In the genomic region with DNA sequence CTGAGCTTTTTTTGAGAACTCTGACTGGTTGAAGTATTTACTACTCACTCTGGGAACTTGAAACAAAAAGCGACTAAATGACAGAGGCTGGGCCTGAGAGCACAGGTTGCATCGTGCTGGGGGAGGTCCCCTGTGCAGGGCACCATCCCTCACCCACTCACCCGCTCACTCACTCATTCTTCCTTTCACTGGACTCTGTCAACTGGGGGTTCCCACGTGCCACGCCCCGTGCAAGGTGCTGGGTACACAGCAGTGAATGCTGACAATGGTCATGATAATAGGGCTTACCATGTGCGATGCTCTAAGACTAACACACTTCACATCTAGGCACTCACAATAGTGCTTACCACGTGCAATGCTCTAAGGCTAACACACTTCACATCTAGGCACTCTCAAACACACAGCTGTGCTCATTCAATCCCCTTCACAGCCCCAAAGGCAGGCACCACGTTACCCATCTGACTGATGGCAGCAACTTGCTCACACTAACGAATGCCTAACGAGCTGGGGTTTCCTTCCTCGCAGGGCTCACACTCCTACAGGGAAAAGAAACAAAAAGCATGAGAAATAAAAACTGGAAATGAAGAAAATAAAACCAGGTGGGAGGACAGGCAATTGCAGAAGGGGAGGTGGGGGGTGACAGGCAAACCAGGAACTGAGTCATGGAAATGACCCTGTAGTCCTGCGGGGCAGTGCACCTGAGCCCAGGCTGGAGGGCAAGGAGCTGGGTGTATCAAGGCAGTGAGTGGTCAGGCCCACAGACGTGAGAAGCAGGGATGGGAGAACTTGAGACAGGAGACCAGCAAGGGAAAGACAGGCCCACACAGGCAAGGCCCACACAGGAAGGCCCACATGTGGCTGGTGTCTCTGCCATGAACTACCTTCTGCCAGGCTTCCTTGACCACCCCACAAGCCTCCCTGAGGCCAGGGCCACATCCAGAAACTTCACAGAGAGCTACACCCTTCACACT, we compare ENCODE assay signal across 16 cellular contexts.
DNase-seq lines count a peak whose midpoint lies in the region; ATAC-seq lines count a peak whose summit lies in the region.
"Had no signal": no experiment of that assay in that cellular context is flagged by ENCODE, and none has a peak within 500 bp of the region (broad histone marks: within the 10 kb centered on the region; RNA-seq: fewer than 3 reads in every experiment).

No MANE protein-coding gene starts in this region.

- no peak for ATAC-seq in central memory CD8-positive, alpha-beta T cell (replicated peaks; ENCODE audit: extremely low read depth, poor library complexity, severe bottlenecking)
- ATAC-seq: GM23338 had no signal

- WGBS in neuronal stem cell (ENCODE audit: extremely low coverage in 2 of 2, insufficient read length in 2 of 2, insufficient replicate concordance in 1 of 2), 2 donors, result no CpG with 5 or more reads among the region's 14 CpGs

- no peaks in the 10 kb centered on the region for H3K36me3 Mint-ChIP-seq in central memory CD8-positive, alpha-beta T cell (ENCODE audit: insufficient read depth)
- H3K36me3 Mint-ChIP-seq: naive B cell had no signal

- no peak overlapping the region for H3K4me3 Mint-ChIP-seq in central memory CD8-positive, alpha-beta T cell
- H3K4me3 Mint-ChIP-seq: B cell; GM23338; naive B cell; T-helper 1 cell treated with Interleukin-12 subunit alpha and Interleukin-12 subunit beta and Interleukin-4 antibody, amounts not matched to agents 30 μg/mL and 1 μg/mL, for 36 hours had no signal

- no peak overlapping the region for H2BK12ac ChIP-seq in neuronal stem cell (ENCODE audit: low read length)

- H2BK120ac ChIP-seq in neuronal stem cell (ENCODE audit: low read depth, low read length), result peak overlapping the region; percentile 72

- no peaks in the 10 kb centered on the region for H3K36me3 ChIP-seq in neuronal stem cell (replicated peaks in 1 of 2; ENCODE audit: control insufficient read depth in 2 of 2, insufficient read depth in 2 of 2, low read length in 2 of 2)

- H3K27me3 ChIP-seq in neuronal stem cell (ENCODE audit: control insufficient read depth in 3 of 3, insufficient read depth in 3 of 3, low read depth in 1 of 3, low read length in 3 of 3), result peaks cover 0 to 46% (median 0%) of the 10 kb centered on the region in 3 experiments

- no peak overlapping the region for H3K4me2 ChIP-seq in neuronal stem cell (ENCODE audit: insufficient read depth, low read length, poor library complexity, severe bottlenecking)
- H3K4me2 ChIP-seq: GM23338 had no signal

- peaks cover 0 to 1% of the 10 kb centered on the region in 2 donors for H3K9me3 ChIP-seq in neuronal stem cell (replicated peaks in 1 of 2; ENCODE audit: control insufficient read depth in 2 of 2, insufficient read depth in 1 of 2, low read depth in 1 of 2, low read length in 2 of 2)

- H2AFZ ChIP-seq in neuronal stem cell (ENCODE audit: low read length), result no peak overlapping the region
- H2AFZ ChIP-seq: GM23338 had no signal

- no peak overlapping the region for H3K4ac ChIP-seq in neuronal stem cell (ENCODE audit: low read length)

- H2AK5ac ChIP-seq in neuronal stem cell (ENCODE audit: low read depth, low read length), result peak overlapping the region; percentile 19

- no peaks in the 10 kb centered on the region for H3K79me1 ChIP-seq in neuronal stem cell (ENCODE audit: low read depth, low read length)

- H3K27ac Mint-ChIP-seq in central memory CD8-positive, alpha-beta T cell (ENCODE audit: low read depth), result no peak overlapping the region
- H3K27ac Mint-ChIP-seq: B cell; GM23338; T-helper 1 cell treated with Interleukin-12 subunit alpha and Interleukin-12 subunit beta and Interleukin-4 antibody, amounts not matched to agents 30 μg/mL and 1 μg/mL, for 36 hours had no signal

- peaks cover 0 to 8% of the 10 kb centered on the region in 2 donors for H3K4me1 ChIP-seq in neuronal stem cell (ENCODE audit: control insufficient read depth in 2 of 2, insufficient read depth in 1 of 2, low read depth in 1 of 2, low read length in 2 of 2)

- H4K91ac ChIP-seq in neuronal stem cell (ENCODE audit: low read depth, low read length, poor library complexity), result no peak overlapping the region

- H3K27ac ChIP-seq in neuronal stem cell (replicated peaks; ENCODE audit: low read length), result no peak overlapping the region

- H3K9me3 Mint-ChIP-seq in central memory CD8-positive, alpha-beta T cell, result no peaks in the 10 kb centered on the region
- H3K9me3 Mint-ChIP-seq: GM23338; naive B cell; T-helper 1 cell treated with Interleukin-12 subunit alpha and Interleukin-12 subunit beta and Interleukin-4 antibody, amounts not matched to agents 30 μg/mL and 1 μg/mL, for 36 hours had no signal

- peaks cover 68% of the 10 kb centered on the region for H3K27me3 Mint-ChIP-seq in central memory CD8-positive, alpha-beta T cell

- no peak overlapping the region for H2BK5ac ChIP-seq in neuronal stem cell (ENCODE audit: low read length)

- no peak overlapping the region for H3K23ac ChIP-seq in neuronal stem cell (ENCODE audit: low read depth, low read length, poor library complexity)

- no peak overlapping the region for H2BK15ac ChIP-seq in neuronal stem cell (ENCODE audit: low read length)

- H3K4me3 ChIP-seq in neuronal stem cell (ENCODE audit: low read length in 2 of 2), result peak overlapping the region in 1 of 2 donors; percentile 21
- H3K4me3 ChIP-seq: GM23338 had no signal

- H3K18ac ChIP-seq in neuronal stem cell (ENCODE audit: low read length), result peak overlapping the region; percentile 65

- peak; percentile 40 for DNase-seq in stimulated activated CD4-positive, alpha-beta T cell treated with anti-CD3 and anti-CD28 coated beads, Interleukin-1b, Interleukin-23, amount 100 ng/mL, for 48 hours
- no peak for DNase-seq in stimulated activated CD4-positive, alpha-beta T cell treated with anti-CD3 and anti-CD28 coated beads, Interleukin-2, amount 100 ng/mL, for 48 hours
- peak; percentile 7 to 9 for DNase-seq in central memory CD8-positive, alpha-beta T cell (ENCODE audit: low spot score in 2 of 2)
- no peak for DNase-seq in neuronal stem cell (ENCODE audit: low spot score)
- no peak for DNase-seq in retina
- no peak for DNase-seq in NK-92 treated with Interleukin-12 subunit alpha and Interleukin-12 subunit beta, amount 100 ng/mL, for 24 hours (lab: John Stamatoyannopoulos, UW)
- no peak for DNase-seq in dermis blood vessel endothelial cell
- DNase-seq: activated CD4-positive, CD25-positive, alpha-beta regulatory T cell; amniotic stem cell; Calu3; foreskin melanocyte; naive B cell; NCI-H226 had no signal

- no peak overlapping the region for H3K9ac ChIP-seq in neuronal stem cell (ENCODE audit: low read depth, low read length, poor library complexity)

- H4K8ac ChIP-seq in neuronal stem cell (ENCODE audit: low read depth, low read length), result no peak overlapping the region

- no peaks in the 10 kb centered on the region for H3K4me1 Mint-ChIP-seq in central memory CD8-positive, alpha-beta T cell
- H3K4me1 Mint-ChIP-seq: B cell, naive B cell had no signal

- H3K14ac ChIP-seq in neuronal stem cell (ENCODE audit: low read length), result no peak overlapping the region

Comparison
In these comparisons a context has a peak if more than half of its experiments do, and no peak if none do; other contexts are left out.
1. DNase-seq: peak in stimulated activated CD4-positive, alpha-beta T cell treated with anti-CD3 and anti-CD28 coated beads, Interleukin-1b, Interleukin-23, amount 100 ng/mL, for 48 hours (single experiment) and central memory CD8-positive, alpha-beta T cell (2 of 2); none in stimulated activated CD4-positive, alpha-beta T cell treated with anti-CD3 and anti-CD28 coated beads, Interleukin-2, amount 100 ng/mL, for 48 hours (0 of 2), neuronal stem cell (single experiment), retina (single experiment), NK-92 treated with Interleukin-12 subunit alpha and Interleukin-12 subunit beta, amount 100 ng/mL, for 24 hours (single experiment) and dermis blood vessel endothelial cell (single experiment).